Comparison of ENCODE assay signal across 13 cellular contexts in genomic region chr1:30764939-30765582, GRCh38. TPM values are rescaled to one million over a fixed set of nuclear protein-coding genes. Genes with fewer than 3 reads are reported as not detected.
DNase-seq lines count a peak whose midpoint lies in the region; ATAC-seq and TF ChIP-seq lines count a peak whose summit lies in the region.
"Had no signal": no experiment of that assay in that cellular context is flagged by ENCODE, and none has a peak within 500 bp of the region (broad histone marks: within the 10 kb centered on the region; RNA-seq: fewer than 3 reads in every experiment).

No MANE protein-coding gene starts in this region.

- no peaks in the 10 kb centered on the region for H3K9me3 Mint-ChIP-seq in activated naive CD8-positive, alpha-beta T cell treated with anti-CD3 and anti-CD28 coated beads, Interleukin-2, amount 50 U/mL, for 24 hours

- no peaks in the 10 kb centered on the region for H3K27me3 Mint-ChIP-seq in activated naive CD8-positive, alpha-beta T cell treated with anti-CD3 and anti-CD28 coated beads, Interleukin-2, amount 50 U/mL, for 24 hours

- ATAC-seq in GM19035 (IDR thresholded peaks at IDR 0.05; ENCODE audit: unreplicated experiment) (peak; percentile 52), HG03108 (IDR thresholded peaks at IDR 0.05; ENCODE audit: unreplicated experiment) (peak; percentile 32), GM19455 (IDR thresholded peaks at IDR 0.05; ENCODE audit: unreplicated experiment) (no peak), HG03095 (IDR thresholded peaks at IDR 0.05; ENCODE audit: unreplicated experiment) (no peak)
- ATAC-seq in activated naive CD8-positive, alpha-beta T cell treated with anti-CD3 and anti-CD28 coated beads, Interleukin-2, amount 50 U/mL, for 24 hours, result peak; percentile 51

- H3K27ac Mint-ChIP-seq in activated naive CD8-positive, alpha-beta T cell treated with anti-CD3 and anti-CD28 coated beads, Interleukin-2, amount 50 U/mL, for 24 hours, result peak overlapping the region; percentile 90

- H3K36me3 ChIP-seq in esophagus squamous epithelium, result no peaks in the 10 kb centered on the region
- H3K36me3 ChIP-seq: BLaER1 treated with 17β-estradiol and CSF1 and Interleukin-3, amounts not matched to agents 10 nM and 100 nM; HAP-1 had no signal

- H3K4me3 Mint-ChIP-seq in activated naive CD8-positive, alpha-beta T cell treated with anti-CD3 and anti-CD28 coated beads, Interleukin-2, amount 50 U/mL, for 24 hours, result peak overlapping the region; percentile 80

- H3K4me1 Mint-ChIP-seq in activated naive CD8-positive, alpha-beta T cell treated with anti-CD3 and anti-CD28 coated beads, Interleukin-2, amount 50 U/mL, for 24 hours, result peaks cover 88% of the 10 kb centered on the region

- H3K27ac ChIP-seq in esophagus squamous epithelium, result no peak overlapping the region
- H3K27ac ChIP-seq: BLaER1 treated with 17β-estradiol and CSF1 and Interleukin-3, amounts not matched to agents 10 nM and 100 nM had no signal

- TF ChIP-seq CTCF in GM12865 (IDR thresholded peaks at IDR 0.05; ENCODE audit: insufficient read depth, low read depth, low read length, missing control alignments) (no peak), esophagus squamous epithelium (IDR thresholded peaks at IDR 0.05) (no peak)

- no peaks in the 10 kb centered on the region for H3K27me3 ChIP-seq in esophagus squamous epithelium
- H3K27me3 ChIP-seq: BLaER1 treated with 17β-estradiol and CSF1 and Interleukin-3, amounts not matched to agents 10 nM and 100 nM had no signal

- TF ChIP-seq POLR2A in esophagus squamous epithelium (IDR thresholded peaks at IDR 0.05), result no peak

- peaks cover 0 to 16% (median 0%) of the 10 kb centered on the region in 3 donors for H3K4me1 ChIP-seq in esophagus squamous epithelium
- H3K4me1 ChIP-seq: HAP-1 had no signal

- H3K4me3 ChIP-seq in GM12865 (ENCODE audit: low read depth, low read length) (peak overlapping the region; percentile 19), esophagus squamous epithelium (no peak overlapping the region)
- H3K4me3 ChIP-seq: BLaER1 treated with 17β-estradiol and CSF1 and Interleukin-3, amounts not matched to agents 10 nM and 100 nM; HAP-1 had no signal

- H3K9me3 ChIP-seq in esophagus squamous epithelium, result no peaks in the 10 kb centered on the region
- H3K9me3 ChIP-seq: BLaER1 treated with 17β-estradiol and CSF1 and Interleukin-3, amounts not matched to agents 10 nM and 100 nM; HAP-1 had no signal

- DNase-seq in GM12865 (ENCODE audit: low read depth), result peak; percentile 95
- DNase-seq in activated naive CD8-positive, alpha-beta T cell treated with anti-CD3 and anti-CD28 coated beads, Interleukin-2, amount 50 U/mL, for 24 hours, result peak; percentile 47
- no peak for DNase-seq in esophagus squamous epithelium (lab: John Stamatoyannopoulos, UW)
- DNase-seq in Ammon's horn (ENCODE audit: low spot score), result no peak
- DNase-seq: effector memory CD4-positive, alpha-beta T cell had no signal

- H3K36me3 Mint-ChIP-seq in activated naive CD8-positive, alpha-beta T cell treated with anti-CD3 and anti-CD28 coated beads, Interleukin-2, amount 50 U/mL, for 24 hours (ENCODE audit: low read depth), result no peaks in the 10 kb centered on the region

- WGBS in esophagus squamous epithelium, 2 donors, result 85 to 89% methylated on average over 12 to 15 of the region's 18 CpGs

- intact Hi-C loops in esophagus squamous epithelium (cut with DNase I), result no loop called here

RNA-seq across cellular contexts. Expression of gene LAPTM5, which starts 7.5 kb away (rescaled TPM):
- 10 to 100 TPM in 2 of 4 donors, 1 to 10 TPM in 2; 6.3 to 53.4 (median 24.6) TPM for total RNA-seq in esophagus squamous epithelium
- total RNA-seq: NCI-H460 had no signal

RNA-seq across cellular contexts. Expression of gene MATN1, which starts 41.7 kb away (rescaled TPM):
- not detected for total RNA-seq in esophagus squamous epithelium
- total RNA-seq: glomerular endothelial cell had no signal

Comparison
In these comparisons a context has a peak if more than half of its experiments do, and no peak if none do; other contexts are left out.
1. DNase-seq: peak in GM12865 (single experiment) and activated naive CD8-positive, alpha-beta T cell treated with anti-CD3 and anti-CD28 coated beads, Interleukin-2, amount 50 U/mL, for 24 hours (single experiment); none in esophagus squamous epithelium (single experiment) and Ammon's horn (single experiment).
2. ATAC-seq: peak in GM19035 (single experiment), HG03108 (single experiment) and activated naive CD8-positive, alpha-beta T cell treated with anti-CD3 and anti-CD28 coated beads, Interleukin-2, amount 50 U/mL, for 24 hours (single experiment); none in GM19455 (single experiment) and HG03095 (single experiment).